Comparison of ENCODE assay signal across 9 cellular contexts in genomic region chr12:92912672-92913071, GRCh38.
"Had no signal": no experiment of that assay in that cellular context is flagged by ENCODE, and none has a peak within 500 bp of the region (broad histone marks: within the 10 kb centered on the region; RNA-seq: fewer than 3 reads in every experiment).

No MANE protein-coding gene starts in this region.

- H3K27me3 Mint-ChIP-seq: activated naive CD4-positive, alpha-beta T cell treated with anti-CD3 and anti-CD28 coated beads, Interleukin-2, amount 10 ng/mL, durations not matched to agents 7 days and 5 days had no signal

- H3K36me3 ChIP-seq: heart left ventricle, left ventricle myocardium inferior had no signal

- H3K27ac Mint-ChIP-seq: activated naive CD4-positive, alpha-beta T cell treated with anti-CD3 and anti-CD28 coated beads, Interleukin-2, amount 10 ng/mL, durations not matched to agents 7 days and 5 days had no signal

- H3K27ac ChIP-seq: left ventricle myocardium inferior, stomach had no signal

- H3K4me3 ChIP-seq: dorsolateral prefrontal cortex, heart left ventricle, left ventricle myocardium inferior, stomach had no signal

- H3K4me3 Mint-ChIP-seq: activated naive CD4-positive, alpha-beta T cell treated with anti-CD3 and anti-CD28 coated beads, Interleukin-2, amount 10 ng/mL, durations not matched to agents 7 days and 5 days had no signal

- DNase-seq: activated naive CD4-positive, alpha-beta T cell treated with anti-CD3 and anti-CD28 coated beads, Interleukin-2, amount 10 ng/mL, durations not matched to agents 7 days and 5 days; amygdala; dorsolateral prefrontal cortex; heart left ventricle; islet precursor cell; left ventricle myocardium inferior; stimulated activated CD4-positive, alpha-beta T cell treated with anti-CD3 and anti-CD28 coated beads, Interleukin-4, amount 100 ng/mL, for 1 hour; stimulated activated CD8-positive, alpha-beta memory T cell treated with anti-CD3 and anti-CD28 coated beads, Interleukin-4, amount 100 ng/mL, for 48 hours; stomach had no signal

- H3K27me3 ChIP-seq: dorsolateral prefrontal cortex, heart left ventricle, stomach had no signal

- H3K9me3 Mint-ChIP-seq: activated naive CD4-positive, alpha-beta T cell treated with anti-CD3 and anti-CD28 coated beads, Interleukin-2, amount 10 ng/mL, durations not matched to agents 7 days and 5 days had no signal

- ATAC-seq: heart left ventricle had no signal
